Comparison of ENCODE assay signal across 22 cellular contexts in the genomic region with DNA sequence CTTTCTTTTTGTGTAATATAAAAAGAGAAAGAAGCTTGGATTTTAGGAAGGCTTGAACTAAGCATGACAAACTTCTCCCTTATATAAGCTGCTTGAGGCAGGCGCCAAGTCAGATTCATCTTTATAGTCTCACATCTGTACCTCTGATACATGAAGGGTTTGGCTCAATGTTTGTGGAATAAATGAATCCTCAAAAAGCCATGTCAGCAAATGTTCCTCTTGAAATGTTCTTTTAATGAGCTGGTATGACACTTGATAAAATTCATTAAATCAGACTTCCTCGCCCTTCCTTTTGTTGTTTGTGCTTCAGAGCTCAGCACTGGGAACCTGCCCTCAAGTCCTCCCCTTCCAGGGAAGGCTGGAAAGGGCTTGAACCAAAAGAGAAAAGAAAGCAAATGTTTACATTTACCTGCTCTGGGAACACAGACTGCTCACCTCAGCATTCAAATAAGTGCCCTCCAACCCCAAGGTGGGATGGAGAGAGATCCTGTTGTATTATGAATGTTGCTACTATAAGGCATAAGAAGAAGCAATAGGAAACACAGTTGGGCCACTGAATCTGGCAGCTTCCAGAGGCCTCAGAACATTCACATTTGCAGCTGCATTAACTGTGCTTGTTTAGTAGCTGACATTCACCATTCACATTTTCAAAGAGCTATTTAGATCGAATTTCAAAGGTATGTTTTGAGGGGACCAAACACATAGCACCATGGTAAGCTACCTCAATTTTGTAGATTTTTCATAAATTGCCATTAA.
A peak's percentile ranks its signal among the peaks of the same experiment; 100 is the strongest.
DNase-seq lines count a peak whose midpoint lies in the region; ATAC-seq and TF ChIP-seq lines count a peak whose summit lies in the region.
"Had no signal": no experiment of that assay in that cellular context is flagged by ENCODE, and none has a peak within 500 bp of the region (broad histone marks: within the 10 kb centered on the region; RNA-seq: fewer than 3 reads in every experiment).

No MANE protein-coding gene starts in this region.

- H3K27ac ChIP-seq in HUES48 (ENCODE audit: low read depth, low read length) (peak overlapping the region; percentile 39), layer of hippocampus (ENCODE audit: low read depth, low read length) (peak overlapping the region; percentile 27), testis (no peak overlapping the region)
- H3K27ac ChIP-seq: esophagus squamous epithelium, parathyroid adenoma, RWPE1, tibial artery had no signal

- H3K4me1 ChIP-seq in HUES48 (ENCODE audit: control insufficient read depth, insufficient read depth, low read length), result peaks cover 16% of the 10 kb centered on the region
- no peaks in the 10 kb centered on the region for H3K4me1 ChIP-seq in testis
- H3K4me1 ChIP-seq: esophagus squamous epithelium, parathyroid adenoma had no signal

- intact Hi-C loops in testis (cut with DNase I; ENCODE audit: low total_unique reads), result no loop called here

- H3K36me3 ChIP-seq in HUES48 (ENCODE audit: control insufficient read depth, insufficient read depth, low read length) (no peaks in the 10 kb centered on the region), testis (ENCODE audit: low read depth, missing control alignments) (no peaks in the 10 kb centered on the region)
- H3K36me3 ChIP-seq: esophagus squamous epithelium, tibial artery had no signal

- H3K27me3 ChIP-seq in HUES48 (ENCODE audit: control insufficient read depth, insufficient read depth, low read length) (no peaks in the 10 kb centered on the region), layer of hippocampus (ENCODE audit: control insufficient read depth, insufficient read depth, low read length) (no peaks in the 10 kb centered on the region), testis (no peaks in the 10 kb centered on the region)
- H3K27me3 ChIP-seq: esophagus squamous epithelium, tibial artery had no signal

- TF ChIP-seq POLR2A in testis (IDR thresholded peaks at IDR 0.05), result no peak

- no peak for ATAC-seq in HG03520 (IDR thresholded peaks at IDR 0.05; ENCODE audit: unreplicated experiment)
- ATAC-seq: activated CD8-positive, alpha-beta T cell treated with anti-CD3 and anti-CD28 coated beads, Interleukin-2, amount 10 ng/mL, durations not matched to agents 7 days and 5 days; left colon; natural killer cell had no signal

- H3K9ac ChIP-seq in HUES48 (ENCODE audit: low read depth, low read length), result no peak overlapping the region
- H3K9ac ChIP-seq: parathyroid adenoma had no signal

- 91 to 95% methylated on average over 3 of the region's 3 CpGs for WGBS in testis, 2 donors

- DNase-seq in Ammon's horn (ENCODE audit: low spot score) (peak; percentile 21), NCI-H748 treated with DMSO at 0.1 percent for 48 hours (lab: John Stamatoyannopoulos, UW) (peak; percentile 28), iPS-NIHi7 (ENCODE audit: extremely low spot score) (no peak), testis (no peak)
- no peak for DNase-seq in effector CD8-positive, alpha-beta T cell (lab: John Stamatoyannopoulos, UW)
- DNase-seq: activated CD4-positive, CD25-positive, alpha-beta regulatory T cell; activated CD8-positive, alpha-beta T cell treated with anti-CD3 and anti-CD28 coated beads, Interleukin-2, amount 10 ng/mL, durations not matched to agents 7 days and 5 days; activated naive CD4-positive, alpha-beta T cell treated with anti-CD3 and anti-CD28 coated beads, Interleukin-2, amount 10 ng/mL, durations not matched to agents 7 days and 5 days; activated T-cell treated with anti-CD3 and anti-CD28 coated beads, Interleukin-2, amount 50 U/mL, for 24 hours; effector CD4-positive, alpha-beta T cell; esophagus squamous epithelium; KG1; left colon; natural killer cell; NCI-H226; T1000; tibial artery had no signal

- H3K4me3 ChIP-seq in HUES48 (ENCODE audit: low read depth, low read length), result no peak overlapping the region
- H3K4me3 ChIP-seq in testis, result no peak overlapping the region
- H3K4me3 ChIP-seq: esophagus squamous epithelium, tibial artery had no signal

- TF ChIP-seq CTCF in testis (IDR thresholded peaks at IDR 0.05), result no peak

- H3K9me3 ChIP-seq in HUES48 (ENCODE audit: control insufficient read depth, insufficient read depth, low read length) (no peaks in the 10 kb centered on the region), testis (no peaks in the 10 kb centered on the region)
- H3K9me3 ChIP-seq: esophagus squamous epithelium, tibial artery had no signal

Comparison
In these comparisons a context has a peak if more than half of its experiments do, and no peak if none do; other contexts are left out.
1. DNase-seq: peak in Ammon's horn (single experiment) and NCI-H748 treated with DMSO at 0.1 percent for 48 hours (single experiment); none in effector CD8-positive, alpha-beta T cell (single experiment), iPS-NIHi7 (single experiment) and testis (single experiment).
2. H3K27ac ChIP-seq: peak in HUES48 (single experiment) and layer of hippocampus (single experiment); none in testis (0 of 2).